ENCODE assay signal across 10 cellular contexts in genomic region chr13:112067121-112067741, GRCh38. TPM values are rescaled to one million over a fixed set of nuclear protein-coding genes. Genes with fewer than 3 reads are reported as not detected.
DNase-seq lines count a peak whose midpoint lies in the region; ATAC-seq and TF ChIP-seq lines count a peak whose summit lies in the region.
"Had no signal": no experiment of that assay in that cellular context is flagged by ENCODE, and none has a peak within 500 bp of the region (broad histone marks: within the 10 kb centered on the region; RNA-seq: fewer than 3 reads in every experiment).

SOX1 (plus strand) TSS chr13:112067149; CDS start chr13:112067659, 510 bp downstream.

- peaks cover 20% of the 10 kb centered on the region for H3K4me1 Mint-ChIP-seq in osteocyte (ENCODE audit: unreplicated experiment)

- peaks cover 4% of the 10 kb centered on the region for H3K36me3 Mint-ChIP-seq in osteocyte (ENCODE audit: unreplicated experiment)

- DNase-seq in DMS79 (lab: John Stamatoyannopoulos, UW) (peak; percentile 83), osteocyte (ENCODE audit: extremely low spot score, unreplicated experiment) (no peak), caudate nucleus (lab: John Stamatoyannopoulos, UW) (no peak), putamen (ENCODE audit: low spot score) (no peak), NCI-H2196 (lab: John Stamatoyannopoulos, UW; ENCODE audit: unreplicated experiment) (no peak)
- no peak for DNase-seq in effector memory CD4-positive, alpha-beta T cell
- DNase-seq: activated B cell treated with CpG ODN at 0.5 μM for 24 hours had no signal

- H3K4me3 Mint-ChIP-seq in osteocyte (ENCODE audit: unreplicated experiment), result peak within 1 kb of the TSS; percentile 68
- H3K4me3 Mint-ChIP-seq: activated B cell treated with CpG ODN at 0.5 μM for 24 hours had no signal

- H3K9ac ChIP-seq in HUES64 (ENCODE audit: low read depth, low read length), result no peak within 1 kb of the TSS

- H3K4me3 ChIP-seq in HUES64 (ENCODE audit: low read length), result peak within 1 kb of the TSS; percentile 47
- peak within 1 kb of the TSS; percentile 19 for H3K4me3 ChIP-seq in effector memory CD4-positive, alpha-beta T cell (ENCODE audit: insufficient read depth, low read depth, low read length, poor library complexity, severe bottlenecking)

- H3K36me3 ChIP-seq in HUES64 (ENCODE audit: insufficient read depth, low read length), result no peaks in the 10 kb centered on the region
- no peaks in the 10 kb centered on the region for H3K36me3 ChIP-seq in effector memory CD4-positive, alpha-beta T cell (ENCODE audit: control insufficient read depth, insufficient read depth, low read length)

- TF ChIP-seq CTCF in osteocyte (IDR thresholded peaks at IDR 0.05), result no peak

- no peaks in the 10 kb centered on the region for H3K9me3 ChIP-seq in HUES64 (ENCODE audit: insufficient read depth, low read depth, low read length)
- peaks cover 2% of the 10 kb centered on the region for H3K9me3 ChIP-seq in effector memory CD4-positive, alpha-beta T cell (ENCODE audit: control insufficient read depth, low read length)

- no peaks in the 10 kb centered on the region for H3K9me3 Mint-ChIP-seq in osteocyte (ENCODE audit: unreplicated experiment)

- under 1% methylated on average over 65 of the region's 65 CpGs for WGBS in HUES64

- H3K27ac ChIP-seq in HUES64 (ENCODE audit: low read depth, low read length), result no peak within 1 kb of the TSS
- no peak within 1 kb of the TSS for H3K27ac ChIP-seq in effector memory CD4-positive, alpha-beta T cell (ENCODE audit: insufficient read depth, low read length, poor library complexity, severe bottlenecking)
- H3K27ac ChIP-seq in caudate nucleus (ENCODE audit: low read depth, low read length), result no peak within 1 kb of the TSS

- H3K27me3 Mint-ChIP-seq in osteocyte (ENCODE audit: unreplicated experiment), result peaks cover 70% of the 10 kb centered on the region

- peaks cover under 1% of the 10 kb centered on the region; the same call in 1 of the 2 replicates for H3K4me1 ChIP-seq in HUES64 (ENCODE audit: insufficient read depth, low read length)
- peaks cover 2% of the 10 kb centered on the region for H3K4me1 ChIP-seq in effector memory CD4-positive, alpha-beta T cell (ENCODE audit: control insufficient read depth, insufficient read depth, low read length, poor library complexity, severe bottlenecking)

- peaks cover 94% of the 10 kb centered on the region for H3K27me3 ChIP-seq in HUES64 (ENCODE audit: insufficient read depth, low read length)
- peaks cover 44% of the 10 kb centered on the region for H3K27me3 ChIP-seq in effector memory CD4-positive, alpha-beta T cell (replicated peaks; ENCODE audit: control insufficient read depth, insufficient read depth, low read length, poor library complexity, severe bottlenecking)

- ATAC-seq in GM18873 (IDR thresholded peaks at IDR 0.05; ENCODE audit: low FRiP score, unreplicated experiment), result no peak

- no peak within 1 kb of the TSS for H3K27ac Mint-ChIP-seq in osteocyte (ENCODE audit: unreplicated experiment)
- H3K27ac Mint-ChIP-seq: activated B cell treated with CpG ODN at 0.5 μM for 24 hours had no signal

RNA-seq across cellular contexts. Expression of gene SOX1, which starts in this region (rescaled TPM):
- 6.5 TPM for polyA plus RNA-seq in HUES64 (2013, experiment 1 of 2)
- polyA plus RNA-seq in HUES64 (2013, experiment 2 of 2), result 11.5 TPM
- total RNA-seq in osteocyte, result not detected in 2 replicates
- total RNA-seq: activated B cell treated with CpG ODN at 0.5 μM for 24 hours, liver had no signal
- polyA plus RNA-seq: liver had no signal
